In the genomic region with DNA sequence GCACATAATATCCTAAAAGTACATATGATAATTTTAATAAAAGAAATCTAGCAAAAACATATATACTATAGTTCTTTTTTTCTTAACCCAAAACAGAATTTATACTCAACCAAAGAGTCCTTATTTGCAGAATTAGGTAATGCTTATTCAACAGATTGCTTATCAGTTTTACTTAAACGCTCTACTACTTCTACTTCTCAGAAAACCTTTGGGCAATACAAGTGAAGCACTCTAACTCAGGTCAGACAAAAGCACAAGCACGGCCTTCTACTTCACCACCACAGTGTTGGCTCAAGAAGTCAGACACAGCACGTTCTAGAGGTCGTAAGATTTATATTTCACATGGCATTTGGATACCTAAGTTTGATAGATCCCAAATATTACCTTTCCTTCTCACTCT, we compare ENCODE assay signal across 21 cellular contexts. TPM values are rescaled to one million over a fixed set of nuclear protein-coding genes. Genes with fewer than 3 reads are reported as not detected.
DNase-seq lines count a peak whose midpoint lies in the region; ATAC-seq and TF ChIP-seq lines count a peak whose summit lies in the region.
"Had no signal": no experiment of that assay in that cellular context is flagged by ENCODE, and none has a peak within 500 bp of the region (broad histone marks: within the 10 kb centered on the region; RNA-seq: fewer than 3 reads in every experiment).

No MANE protein-coding gene starts in this region.

- no peak overlapping the region for H2AK9ac ChIP-seq in IMR-90 (replicated peaks; ENCODE audit: low read depth, low read length, poor library complexity)

- peaks cover 94% of the 10 kb centered on the region for H3K36me3 Mint-ChIP-seq in CD4-positive, alpha-beta T cell (ENCODE audit: low read depth)

- peaks cover 24 to 41% of the 10 kb centered on the region in 2 experiments for H3K79me1 ChIP-seq in IMR-90 (ENCODE audit: low read depth in 1 of 2, low read length in 2 of 2)

- no peak for TF ChIP-seq RAD21 in IMR-90 (IDR thresholded peaks at IDR 0.05; ENCODE audit: low read length)

- H2BK5ac ChIP-seq in IMR-90 (ENCODE audit: low read depth, low read length, poor library complexity, severe bottlenecking), result peak overlapping the region; percentile 32

- intact Hi-C loops in CD4-positive, alpha-beta T cell (cut with DNase I, micrococcal nuclease), result loop anchor here in 1 of 2 experiments (2.0 kb wide), 1 partner anchor 21 kb away; no protein-coding TSS in a partner anchor
- intact Hi-C loops in IMR-90 (cut with micrococcal nuclease) (loop anchor here (10.0 kb wide), 1 partner anchor 407 kb away; a partner anchor contains a TSS), lower lobe of right lung (cut with DNase I) (no loop called here)

- peaks cover 2% of the 10 kb centered on the region; the same call in 1 of the 2 replicates for H3K9me1 ChIP-seq in IMR-90 (ENCODE audit: insufficient read depth, low read length)

- no peak overlapping the region for H3K27ac ChIP-seq in CD4-positive, alpha-beta T cell (ENCODE audit: low read depth, low read length)
- no peak overlapping the region for H3K27ac ChIP-seq in IMR-90 (ENCODE audit: insufficient read depth, low read length)
- H3K27ac ChIP-seq in hepatocyte, result peak overlapping the region; percentile 43
- H3K27ac ChIP-seq in lower lobe of right lung, result no peak overlapping the region
- H3K27ac ChIP-seq in effector memory CD4-positive, alpha-beta T cell (ENCODE audit: insufficient read depth, low read length, poor library complexity, severe bottlenecking), result no peak overlapping the region
- H3K27ac ChIP-seq: A549, GM23248, RWPE1, SK-N-MC had no signal

- H4K5ac ChIP-seq in IMR-90 (ENCODE audit: low read depth, low read length), result no peak overlapping the region

- no CpG with 5 or more reads among the region's 4 CpGs for WGBS in IMR-90 (ENCODE audit: extremely low coverage in 2 of 2, insufficient read length in 1 of 2), 2 experiments
- 67% methylated on average over 4 of the region's 4 CpGs for WGBS in hepatocyte (ENCODE audit: low lambda C conversion rate, missing lambda C conversion rate)

- H3K9me3 Mint-ChIP-seq in CD4-positive, alpha-beta T cell, result no peaks in the 10 kb centered on the region
- H3K9me3 Mint-ChIP-seq: H9, IgD-negative memory B cell had no signal

- in situ Hi-C loops in IMR-90 (cut with MboI; ENCODE audit: low sequenced_read_pairs), result loop anchor here (25.0 kb wide), 1 partner anchor 384 kb away; a partner anchor contains a TSS

- H4K20me1 ChIP-seq in IMR-90 (ENCODE audit: insufficient read depth, low read length) (peaks cover 1% of the 10 kb centered on the region), hepatocyte (ENCODE audit: insufficient read depth, poor library complexity, severe bottlenecking) (no peaks in the 10 kb centered on the region)

- H3K4me3 Mint-ChIP-seq in CD4-positive, alpha-beta T cell, result no peak overlapping the region
- H3K4me3 Mint-ChIP-seq: H9, IgD-negative memory B cell had no signal

- no peak overlapping the region for H3K9ac ChIP-seq in IMR-90 (ENCODE audit: low read depth, low read length)
- H3K9ac ChIP-seq: GM23248 had no signal

- no peak overlapping the region for H4K91ac ChIP-seq in IMR-90 (ENCODE audit: insufficient read depth, low read depth, low read length)

- H3K4me3 ChIP-seq in IMR-90 (ENCODE audit: insufficient read depth, low read depth, low read length) (no peak overlapping the region), hepatocyte (no peak overlapping the region), lower lobe of right lung (no peak overlapping the region)
- H3K4me3 ChIP-seq in effector memory CD4-positive, alpha-beta T cell (ENCODE audit: insufficient read depth, low read depth, low read length, poor library complexity, severe bottlenecking), result no peak overlapping the region
- H3K4me3 ChIP-seq: A549, GM23248, SK-N-MC had no signal

- H3K14ac ChIP-seq in IMR-90 (replicated peaks; ENCODE audit: low read depth, low read length), result no peak overlapping the region

- no TSS peak for BruUV-seq in IMR-90 (replicated peaks; lab: Mats Ljungman, UMichigan)

- peaks cover 47% of the 10 kb centered on the region for H3K79me2 ChIP-seq in hepatocyte

- CTCF ChIA-PET in CD4-positive, alpha-beta T cell (lab: Charles Lee), result no interaction called here
- CTCF ChIA-PET in IMR-90 (lab: Yijun Ruan, JAX), result no interaction called here

- H3K27ac Mint-ChIP-seq in CD4-positive, alpha-beta T cell, result peak overlapping the region; percentile 64
- H3K27ac Mint-ChIP-seq: IgD-negative memory B cell had no signal

- H3K9me2 ChIP-seq in hepatocyte (replicated peaks; ENCODE audit: insufficient read depth), result no peaks in the 10 kb centered on the region

- no peak for ATAC-seq in CD4-positive, alpha-beta T cell (ENCODE audit: poor library complexity)
- ATAC-seq in IMR-90 (ENCODE audit: low read depth) (no peak), lower lobe of right lung (peak; percentile 64 to 91), GM21390 (IDR thresholded peaks at IDR 0.05; ENCODE audit: unreplicated experiment) (no peak), HG02571 (IDR thresholded peaks at IDR 0.05; ENCODE audit: unreplicated experiment) (no peak)
- ATAC-seq: A549 had no signal

- no peak overlapping the region for H3K23ac ChIP-seq in IMR-90 (ENCODE audit: low read depth, low read length)

- H3K9me3 ChIP-seq in CD4-positive, alpha-beta T cell (ENCODE audit: control insufficient read depth, low read length), result no peaks in the 10 kb centered on the region
- no peaks in the 10 kb centered on the region for H3K9me3 ChIP-seq in IMR-90 (ENCODE audit: control insufficient read depth, insufficient read depth, low read length)
- no peaks in the 10 kb centered on the region for H3K9me3 ChIP-seq in hepatocyte (ENCODE audit: low read depth)
- no peaks in the 10 kb centered on the region for H3K9me3 ChIP-seq in lower lobe of right lung
- H3K9me3 ChIP-seq in effector memory CD4-positive, alpha-beta T cell (ENCODE audit: control insufficient read depth, low read length), result no peaks in the 10 kb centered on the region
- H3K9me3 ChIP-seq: A549, BE2C had no signal

- no peak overlapping the region for H2AFZ ChIP-seq in IMR-90 (replicated peaks; ENCODE audit: low read length, poor library complexity)
- no peak overlapping the region for H2AFZ ChIP-seq in hepatocyte
- H2AFZ ChIP-seq: GM23248 had no signal

- H3K4me1 ChIP-seq in IMR-90 (ENCODE audit: control insufficient read depth, insufficient read depth, low read length) (peaks cover 7% of the 10 kb centered on the region), hepatocyte (ENCODE audit: insufficient read depth) (peaks cover 6% of the 10 kb centered on the region), lower lobe of right lung (peaks cover 40% of the 10 kb centered on the region)
- H3K4me1 ChIP-seq in effector memory CD4-positive, alpha-beta T cell (ENCODE audit: control insufficient read depth, insufficient read depth, low read length, poor library complexity, severe bottlenecking), result no peaks in the 10 kb centered on the region
- H3K4me1 ChIP-seq: A549, BE2C had no signal

- dilution Hi-C loops in IMR-90 (cut with HindIII; ENCODE audit: low sequenced_read_pairs, unreplicated experiment), result no loop called here

- H3K4me1 Mint-ChIP-seq in CD4-positive, alpha-beta T cell (ENCODE audit: low read depth), result peaks cover 21% of the 10 kb centered on the region

- no peaks in the 10 kb centered on the region for H3K27me3 ChIP-seq in CD4-positive, alpha-beta T cell (ENCODE audit: control insufficient read depth, insufficient read depth, low read length)
- H3K27me3 ChIP-seq in IMR-90 (ENCODE audit: control insufficient read depth, insufficient read depth, low read length) (no peaks in the 10 kb centered on the region), hepatocyte (no peaks in the 10 kb centered on the region), lower lobe of right lung (ENCODE audit: low read depth) (no peaks in the 10 kb centered on the region)
- no peaks in the 10 kb centered on the region for H3K27me3 ChIP-seq in effector memory CD4-positive, alpha-beta T cell (replicated peaks; ENCODE audit: control insufficient read depth, insufficient read depth, low read length, poor library complexity, severe bottlenecking)
- H3K27me3 ChIP-seq: BE2C had no signal

- no peak for DNase-seq in CD4-positive, alpha-beta T cell
- DNase-seq in IMR-90 (no peak), hepatocyte (ENCODE audit: low spot score) (no peak), lower lobe of right lung (no peak), NCI-H510A treated with DMSO at 0.1 percent for 48 hours (lab: John Stamatoyannopoulos, UW) (no peak)
- no peak for DNase-seq in effector memory CD4-positive, alpha-beta T cell
- DNase-seq: BE2C, DMS79, GM23248, H9, NCI-H1105, NCI-H2029 treated with DMSO at 0.1 percent for 48 hours, NCI-H446, NCI-H69, SHP77 treated with DMSO at 0.1 percent for 48 hours had no signal

- no peak overlapping the region for H4K8ac ChIP-seq in IMR-90 (ENCODE audit: low read depth in 2 of 2, low read length in 2 of 2)

- H3K4me2 ChIP-seq in IMR-90 (ENCODE audit: low read depth, low read length) (no peak overlapping the region), hepatocyte (no peak overlapping the region)
- H3K4me2 ChIP-seq: A549 had no signal

- TF ChIP-seq CTCF in CD4-positive, alpha-beta T cell (IDR thresholded peaks at IDR 0.05), result no peak
- TF ChIP-seq CTCF in IMR-90 (conservative IDR thresholded peaks at IDR 0.05; ENCODE audit: low read depth, low read length) (no peak), hepatocyte (IDR thresholded peaks at IDR 0.05; ENCODE audit: poor library complexity) (no peak), lower lobe of right lung (IDR thresholded peaks at IDR 0.05) (no peak)

- no peak overlapping the region for H2BK20ac ChIP-seq in IMR-90 (ENCODE audit: low read depth, low read length)

- no peak overlapping the region for H2BK15ac ChIP-seq in IMR-90 (ENCODE audit: low read depth, low read length)

- peaks cover 14% of the 10 kb centered on the region for H3K36me3 ChIP-seq in IMR-90 (ENCODE audit: control insufficient read depth, insufficient read depth, low read length)
- no peaks in the 10 kb centered on the region for H3K36me3 ChIP-seq in hepatocyte (replicated peaks; ENCODE audit: insufficient read depth, low read depth)
- peaks cover 78% of the 10 kb centered on the region for H3K36me3 ChIP-seq in lower lobe of right lung
- peaks cover 51% of the 10 kb centered on the region for H3K36me3 ChIP-seq in effector memory CD4-positive, alpha-beta T cell (ENCODE audit: control insufficient read depth, insufficient read depth, low read length)

- H2BK120ac ChIP-seq in IMR-90 (ENCODE audit: low read depth, low read length), result no peak overlapping the region

- no peak overlapping the region for H3K4ac ChIP-seq in IMR-90 (ENCODE audit: low read depth, low read length)

- no peak overlapping the region for H3K56ac ChIP-seq in IMR-90 (ENCODE audit: extremely low read depth, insufficient read depth, low read length)

- H3K18ac ChIP-seq in IMR-90 (ENCODE audit: low read depth, low read length), result no peak overlapping the region

- H3K27me3 Mint-ChIP-seq in CD4-positive, alpha-beta T cell, result no peaks in the 10 kb centered on the region
- H3K27me3 Mint-ChIP-seq: IgD-negative memory B cell had no signal

- POLR2A ChIA-PET in CD4-positive, alpha-beta T cell (lab: Charles Lee), result no interaction called here
- POLR2A ChIA-PET in IMR-90 (lab: Charles Lee; ENCODE audit: unreplicated experiment), result no interaction called here

- H2AK5ac ChIP-seq in IMR-90 (ENCODE audit: low read depth, low read length), result no peak overlapping the region; the same call in 1 of the 2 replicates

- no peak for TF ChIP-seq POLR2A in IMR-90 (IDR thresholded peaks at IDR 0.05; ENCODE audit: low read depth, low read length)

RNA-seq across cellular contexts. Expression of a gene that starts 29.2 kb away (rescaled TPM):
- 10 to 100 TPM; 53.7 to 66.0 TPM for total RNA-seq in CD4-positive, alpha-beta T cell
- total RNA-seq in IMR-90 (2012; rRNA removed) (41.7 and 49.5 TPM in 2 replicates), hepatocyte (64.3 and 111 TPM in 2 replicates), lower lobe of right lung (66.4 TPM)
- polyA plus RNA-seq in IMR-90 (2012; rRNA removed) (8.3 and 9.7 TPM in 2 replicates), hepatocyte (19.8 and 20.0 TPM in 2 replicates)
- 2.3 and 2.8 TPM in 2 replicates for polyA plus RNA-seq in IMR-90 (2012; cell fraction: cytosol; rRNA removed)
- polyA plus RNA-seq in IMR-90 (2012; cell fraction: nucleus; rRNA removed; ENCODE audit: low replicate concordance), result 6.1 and 45.4 TPM in 2 replicates

Comparison
In these comparisons a context has a peak if more than half of its experiments do, and no peak if none do; other contexts are left out.
1. ATAC-seq: peak in lower lobe of right lung (2 of 2); none in CD4-positive, alpha-beta T cell (single experiment), IMR-90 (single experiment), GM21390 (single experiment) and HG02571 (single experiment).